In genomic region chr3:155334897-155335883, GRCh38 we compare ENCODE assay signal across 11 cellular contexts. TPM values are rescaled to one million over a fixed set of nuclear protein-coding genes. Genes with fewer than 3 reads are reported as not detected.
DNase-seq lines count a peak whose midpoint lies in the region; ATAC-seq and TF ChIP-seq lines count a peak whose summit lies in the region.
"Had no signal": no experiment of that assay in that cellular context is flagged by ENCODE, and none has a peak within 500 bp of the region (broad histone marks: within the 10 kb centered on the region; RNA-seq: fewer than 3 reads in every experiment).

No MANE protein-coding gene starts in this region.

- peak overlapping the region; percentile 82 for H3K27ac Mint-ChIP-seq in activated naive CD8-positive, alpha-beta T cell treated with anti-CD3 and anti-CD28 coated beads, Interleukin-2, amount 10 ng/mL, durations not matched to agents 7 days and 5 days
- no peak overlapping the region for H3K27ac Mint-ChIP-seq in progenitor cell of endocrine pancreas
- H3K27ac Mint-ChIP-seq: activated naive CD8-positive, alpha-beta T cell had no signal

- DNase-seq in GM13977 (ENCODE audit: low spot score) (peak; percentile 12), COLO668 (lab: John Stamatoyannopoulos, UW; ENCODE audit: unreplicated experiment) (no peak), progenitor cell of endocrine pancreas (ENCODE audit: low spot score, unreplicated experiment) (no peak), NCI-H1930 (lab: John Stamatoyannopoulos, UW) (no peak)
- DNase-seq in activated naive CD8-positive, alpha-beta T cell treated with anti-CD3 and anti-CD28 coated beads, Interleukin-2, amount 10 ng/mL, durations not matched to agents 7 days and 5 days = no peak
- DNase-seq: hippocampal formation, small intestine had no signal

- H3K4me1 Mint-ChIP-seq in activated naive CD8-positive, alpha-beta T cell treated with anti-CD3 and anti-CD28 coated beads, Interleukin-2, amount 10 ng/mL, durations not matched to agents 7 days and 5 days = peaks cover 25% of the 10 kb centered on the region
- H3K4me1 Mint-ChIP-seq in progenitor cell of endocrine pancreas (ENCODE audit: low read depth) = no peaks in the 10 kb centered on the region

- no peaks in the 10 kb centered on the region for H3K9me3 Mint-ChIP-seq in activated naive CD8-positive, alpha-beta T cell treated with anti-CD3 and anti-CD28 coated beads, Interleukin-2, amount 10 ng/mL, durations not matched to agents 7 days and 5 days
- no peaks in the 10 kb centered on the region for H3K9me3 Mint-ChIP-seq in progenitor cell of endocrine pancreas (ENCODE audit: low read depth)

- H3K36me3 Mint-ChIP-seq in activated naive CD8-positive, alpha-beta T cell treated with anti-CD3 and anti-CD28 coated beads, Interleukin-2, amount 10 ng/mL, durations not matched to agents 7 days and 5 days = peaks cover 5% of the 10 kb centered on the region
- no peaks in the 10 kb centered on the region for H3K36me3 Mint-ChIP-seq in progenitor cell of endocrine pancreas (ENCODE audit: insufficient read depth)
- H3K36me3 Mint-ChIP-seq: activated naive CD8-positive, alpha-beta T cell had no signal

- in situ Hi-C loops in GM13977 (cut with MboI; ENCODE audit: low pct_unique_long_range_greater_than_20kb, low sequenced_read_pairs, unreplicated experiment) = loop anchor here (25.0 kb wide), 1 partner anchor 998 kb away; no protein-coding TSS in a partner anchor

- peak overlapping the region; percentile 43 for H3K4me3 Mint-ChIP-seq in activated naive CD8-positive, alpha-beta T cell treated with anti-CD3 and anti-CD28 coated beads, Interleukin-2, amount 10 ng/mL, durations not matched to agents 7 days and 5 days
- H3K4me3 Mint-ChIP-seq in progenitor cell of endocrine pancreas (ENCODE audit: low read depth) = no peak overlapping the region
- H3K4me3 Mint-ChIP-seq: activated naive CD8-positive, alpha-beta T cell had no signal

- peaks cover 12% of the 10 kb centered on the region for H3K27me3 Mint-ChIP-seq in activated naive CD8-positive, alpha-beta T cell treated with anti-CD3 and anti-CD28 coated beads, Interleukin-2, amount 10 ng/mL, durations not matched to agents 7 days and 5 days
- no peaks in the 10 kb centered on the region for H3K27me3 Mint-ChIP-seq in progenitor cell of endocrine pancreas
- H3K27me3 Mint-ChIP-seq: activated naive CD8-positive, alpha-beta T cell had no signal

- TF ChIP-seq CTCF in GM13977 (IDR thresholded peaks at IDR 0.05; ENCODE audit: extremely low read depth, insufficient read depth, missing control alignments) (no peak), progenitor cell of endocrine pancreas (IDR thresholded peaks at IDR 0.05; ENCODE audit: unreplicated experiment) (no peak)

- POLR2A ChIA-PET in activated naive CD8-positive, alpha-beta T cell treated with anti-CD3 and anti-CD28 coated beads, Interleukin-2, amount 10 ng/mL, durations not matched to agents 7 days and 5 days (lab: Charles Lee) = no interaction called here

- ATAC-seq in GM19468 (IDR thresholded peaks at IDR 0.05; ENCODE audit: extremely low read depth, unreplicated experiment) (peak; percentile 53), HG03280 (IDR thresholded peaks at IDR 0.05; ENCODE audit: unreplicated experiment) (peak; percentile 80), HG02759 (IDR thresholded peaks at IDR 0.05; ENCODE audit: unreplicated experiment) (no peak)
- peak; percentile 97 for ATAC-seq in activated naive CD8-positive, alpha-beta T cell treated with anti-CD3 and anti-CD28 coated beads, Interleukin-2, amount 10 ng/mL, durations not matched to agents 7 days and 5 days (ENCODE audit: low read depth)

RNA-seq across cellular contexts. Expression of gene STRIT1, which starts 41.7 kb away (rescaled TPM):
- total RNA-seq in activated naive CD8-positive, alpha-beta T cell treated with anti-CD3 and anti-CD28 coated beads, Interleukin-2, amount 10 ng/mL, durations not matched to agents 7 days and 5 days = not detected
- total RNA-seq in progenitor cell of endocrine pancreas = not detected in 2 replicates
